ENCODE assay signal across 1 cellular context in the genomic region with DNA sequence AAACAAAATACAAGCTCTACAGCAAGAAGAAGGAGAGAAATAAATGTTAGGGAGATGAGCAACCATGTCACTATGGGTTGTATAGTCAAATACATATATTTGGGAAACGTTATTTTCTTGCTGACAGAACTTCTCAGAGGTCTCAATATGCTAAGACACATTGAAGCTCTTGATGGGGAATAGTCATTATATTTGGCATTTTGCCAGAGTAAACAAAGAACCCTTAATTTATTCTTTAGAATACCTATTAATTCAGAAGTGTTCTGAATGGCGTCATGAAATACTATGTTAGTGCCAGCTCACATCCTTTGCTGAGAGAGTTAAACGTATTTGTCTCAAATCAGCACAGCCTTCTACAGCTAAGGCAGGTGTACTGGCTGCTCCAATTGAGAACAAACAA.
TF ChIP-seq lines count a peak whose summit lies in the region.

No MANE protein-coding gene starts in this region.

TF ChIP-seq in HepG2, 621 proteins besides CTCF, POLR2A, EP300 and RAD21:
- TF ChIP-seq, protein P1, sequence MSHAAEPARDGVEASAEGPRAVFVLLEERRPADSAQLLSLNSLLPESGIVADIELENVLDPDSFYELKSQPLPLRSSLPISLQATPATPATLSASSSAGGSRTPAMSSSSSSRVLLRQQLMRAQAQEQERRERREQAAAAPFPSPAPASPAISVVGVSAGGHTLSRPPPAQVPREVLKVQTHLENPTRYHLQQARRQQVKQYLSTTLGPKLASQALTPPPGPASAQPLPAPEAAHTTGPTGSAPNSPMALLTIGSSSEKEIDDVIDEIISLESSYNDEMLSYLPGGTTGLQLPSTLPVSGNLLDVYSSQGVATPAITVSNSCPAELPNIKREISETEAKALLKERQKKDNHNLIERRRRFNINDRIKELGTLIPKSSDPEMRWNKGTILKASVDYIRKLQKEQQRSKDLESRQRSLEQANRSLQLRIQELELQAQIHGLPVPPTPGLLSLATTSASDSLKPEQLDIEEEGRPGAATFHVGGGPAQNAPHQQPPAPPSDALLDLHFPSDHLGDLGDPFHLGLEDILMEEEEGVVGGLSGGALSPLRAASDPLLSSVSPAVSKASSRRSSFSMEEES (CRISPR knock-in tag; IDR thresholded peaks at IDR 0.05): no peak
- TF ChIP-seq TEAD3 (CRISPR knock-in tag; optimal IDR thresholded peaks at IDR 0.05; ENCODE audit: borderline replicate concordance) (no peak), JUN (CRISPR knock-in tag; IDR thresholded peaks at IDR 0.05) (no peak), ZNF773 (CRISPR knock-in tag; IDR thresholded peaks at IDR 0.05; ENCODE audit: borderline replicate concordance) (no peak), ZNF180 (CRISPR knock-in tag; IDR thresholded peaks at IDR 0.05; ENCODE audit: borderline replicate concordance, low read depth) (no peak), LCORL (IDR thresholded peaks at IDR 0.05) (peak; percentile 68), LCORL (CRISPR knock-in tag; IDR thresholded peaks at IDR 0.05) (no peak)
